In the genomic region with DNA sequence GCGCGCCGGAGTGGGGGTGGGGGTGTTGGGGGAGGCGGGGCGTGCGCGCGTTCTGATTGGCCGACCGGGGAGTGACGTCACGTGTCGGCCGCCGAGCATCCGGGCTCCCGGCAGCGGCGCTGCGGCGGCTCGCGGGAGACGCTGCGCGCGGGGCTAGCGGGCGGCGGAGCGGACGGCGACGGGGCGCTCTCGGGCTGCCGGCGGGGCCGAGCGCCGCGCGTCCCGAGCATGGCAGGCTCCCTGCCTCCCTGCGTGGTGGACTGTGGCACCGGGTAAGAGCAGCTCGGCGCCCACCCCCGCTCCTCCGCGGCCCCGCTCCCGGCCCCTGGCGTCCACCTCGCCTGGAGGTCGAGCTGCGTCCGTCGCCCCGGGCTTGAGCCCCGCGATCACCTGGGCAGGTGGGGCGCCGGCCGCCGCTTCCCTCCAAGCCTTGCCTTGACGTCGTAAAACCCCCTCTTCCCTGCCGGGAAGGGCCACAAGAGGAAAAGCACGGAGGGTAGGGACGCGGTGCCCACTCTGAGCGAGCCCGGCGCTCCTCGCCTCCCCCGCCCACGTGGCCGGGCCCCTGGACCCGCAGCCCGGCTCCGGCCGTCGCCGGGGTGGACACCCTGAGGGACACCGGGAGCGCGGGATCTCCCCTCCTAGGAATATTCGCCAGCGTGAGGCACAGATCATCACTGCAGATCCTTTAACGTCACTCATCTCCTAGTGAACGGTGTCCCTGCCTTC, we compare ENCODE assay signal across 1 cellular context.
A peak's percentile ranks its signal among the peaks of the same experiment; 100 is the strongest.
TF ChIP-seq lines count a peak whose summit lies in the region.

TSS of gene ACTR3B (plus strand) at position 98 of the 729 bp plus-strand sequence. CDS start at position 229, 131 bp downstream.

TF ChIP-seq in HEK293, 187 proteins besides CTCF, POLR2A, EP300 and RAD21 (continued from another document and continues in another):
- TF ChIP-seq ZSCAN5A (tag by site-specific recombination; IDR thresholded peaks at IDR 0.05) (peak; percentile 45; the same call in 1 of the 2 replicates), ZNF585B (tag by site-specific recombination; IDR thresholded peaks at IDR 0.05) (no peak), OVOL3 (tag by site-specific recombination; IDR thresholded peaks at IDR 0.05) (no peak), BCL11A (tag by site-specific recombination; IDR thresholded peaks at IDR 0.05; ENCODE audit: low read depth) (no peak), ZNF792 (tag by site-specific recombination; IDR thresholded peaks at IDR 0.05) (no peak), ZNF830 (tag by site-specific recombination; IDR thresholded peaks at IDR 0.05; ENCODE audit: low read depth) (no peak), ZNF16 (tag by site-specific recombination; IDR thresholded peaks at IDR 0.05; ENCODE audit: low read depth) (no peak), ZNF501 (tag by site-specific recombination; IDR thresholded peaks at IDR 0.05) (no peak), KLF16 (tag by site-specific recombination; IDR thresholded peaks at IDR 0.05) (0 out of 2 replicates have a peak, but pooled peaks have one; percentile 19), ZNF600 (tag by site-specific recombination; IDR thresholded peaks at IDR 0.05) (no peak), SALL2 (tag by site-specific recombination; IDR thresholded peaks at IDR 0.05; ENCODE audit: borderline replicate concordance) (no peak), ZNF19 (tag by site-specific recombination; IDR thresholded peaks at IDR 0.05; ENCODE audit: low read depth) (no peak), GLIS2 (tag by site-specific recombination; IDR thresholded peaks at IDR 0.05) (peak; percentile 65; the same call in 1 of the 2 replicates), TRIM28 (IDR thresholded peaks at IDR 0.05; ENCODE audit: borderline replicate concordance, low read length) (no peak), ZNF596 (tag by site-specific recombination; IDR thresholded peaks at IDR 0.05) (0 out of 2 replicates have a peak, but pooled peaks have one; percentile 4)
- TF ChIP-seq, protein P1, sequence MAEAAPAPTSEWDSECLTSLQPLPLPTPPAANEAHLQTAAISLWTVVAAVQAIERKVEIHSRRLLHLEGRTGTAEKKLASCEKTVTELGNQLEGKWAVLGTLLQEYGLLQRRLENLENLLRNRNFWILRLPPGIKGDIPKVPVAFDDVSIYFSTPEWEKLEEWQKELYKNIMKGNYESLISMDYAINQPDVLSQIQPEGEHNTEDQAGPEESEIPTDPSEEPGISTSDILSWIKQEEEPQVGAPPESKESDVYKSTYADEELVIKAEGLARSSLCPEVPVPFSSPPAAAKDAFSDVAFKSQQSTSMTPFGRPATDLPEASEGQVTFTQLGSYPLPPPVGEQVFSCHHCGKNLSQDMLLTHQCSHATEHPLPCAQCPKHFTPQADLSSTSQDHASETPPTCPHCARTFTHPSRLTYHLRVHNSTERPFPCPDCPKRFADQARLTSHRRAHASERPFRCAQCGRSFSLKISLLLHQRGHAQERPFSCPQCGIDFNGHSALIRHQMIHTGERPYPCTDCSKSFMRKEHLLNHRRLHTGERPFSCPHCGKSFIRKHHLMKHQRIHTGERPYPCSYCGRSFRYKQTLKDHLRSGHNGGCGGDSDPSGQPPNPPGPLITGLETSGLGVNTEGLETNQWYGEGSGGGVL (tag by site-specific recombination; IDR thresholded peaks at IDR 0.05), result peak; percentile 32; the same call in 1 of the 2 replicates
- TF ChIP-seq, protein P2, sequence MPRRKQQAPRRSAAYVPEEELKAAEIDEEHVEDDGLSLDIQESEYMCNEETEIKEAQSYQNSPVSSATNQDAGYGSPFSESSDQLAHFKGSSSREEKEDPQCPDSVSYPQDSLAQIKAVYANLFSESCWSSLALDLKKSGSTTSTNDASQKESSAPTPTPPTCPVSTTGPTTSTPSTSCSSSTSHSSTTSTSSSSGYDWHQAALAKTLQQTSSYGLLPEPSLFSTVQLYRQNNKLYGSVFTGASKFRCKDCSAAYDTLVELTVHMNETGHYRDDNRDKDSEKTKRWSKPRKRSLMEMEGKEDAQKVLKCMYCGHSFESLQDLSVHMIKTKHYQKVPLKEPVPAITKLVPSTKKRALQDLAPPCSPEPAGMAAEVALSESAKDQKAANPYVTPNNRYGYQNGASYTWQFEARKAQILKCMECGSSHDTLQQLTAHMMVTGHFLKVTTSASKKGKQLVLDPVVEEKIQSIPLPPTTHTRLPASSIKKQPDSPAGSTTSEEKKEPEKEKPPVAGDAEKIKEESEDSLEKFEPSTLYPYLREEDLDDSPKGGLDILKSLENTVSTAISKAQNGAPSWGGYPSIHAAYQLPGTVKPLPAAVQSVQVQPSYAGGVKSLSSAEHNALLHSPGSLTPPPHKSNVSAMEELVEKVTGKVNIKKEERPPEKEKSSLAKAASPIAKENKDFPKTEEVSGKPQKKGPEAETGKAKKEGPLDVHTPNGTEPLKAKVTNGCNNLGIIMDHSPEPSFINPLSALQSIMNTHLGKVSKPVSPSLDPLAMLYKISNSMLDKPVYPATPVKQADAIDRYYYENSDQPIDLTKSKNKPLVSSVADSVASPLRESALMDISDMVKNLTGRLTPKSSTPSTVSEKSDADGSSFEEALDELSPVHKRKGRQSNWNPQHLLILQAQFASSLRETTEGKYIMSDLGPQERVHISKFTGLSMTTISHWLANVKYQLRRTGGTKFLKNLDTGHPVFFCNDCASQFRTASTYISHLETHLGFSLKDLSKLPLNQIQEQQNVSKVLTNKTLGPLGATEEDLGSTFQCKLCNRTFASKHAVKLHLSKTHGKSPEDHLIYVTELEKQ (tag by site-specific recombination; IDR thresholded peaks at IDR 0.05; ENCODE audit: borderline replicate concordance), result no peak
- TF ChIP-seq, protein P3, sequence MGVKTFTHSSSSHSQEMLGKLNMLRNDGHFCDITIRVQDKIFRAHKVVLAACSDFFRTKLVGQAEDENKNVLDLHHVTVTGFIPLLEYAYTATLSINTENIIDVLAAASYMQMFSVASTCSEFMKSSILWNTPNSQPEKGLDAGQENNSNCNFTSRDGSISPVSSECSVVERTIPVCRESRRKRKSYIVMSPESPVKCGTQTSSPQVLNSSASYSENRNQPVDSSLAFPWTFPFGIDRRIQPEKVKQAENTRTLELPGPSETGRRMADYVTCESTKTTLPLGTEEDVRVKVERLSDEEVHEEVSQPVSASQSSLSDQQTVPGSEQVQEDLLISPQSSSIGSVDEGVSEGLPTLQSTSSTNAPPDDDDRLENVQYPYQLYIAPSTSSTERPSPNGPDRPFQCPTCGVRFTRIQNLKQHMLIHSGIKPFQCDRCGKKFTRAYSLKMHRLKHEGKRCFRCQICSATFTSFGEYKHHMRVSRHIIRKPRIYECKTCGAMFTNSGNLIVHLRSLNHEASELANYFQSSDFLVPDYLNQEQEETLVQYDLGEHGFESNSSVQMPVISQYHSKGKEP (tag by site-specific recombination; IDR thresholded peaks at IDR 0.05), result no peak; the same call in 1 of the 2 replicates
- TF ChIP-seq, protein P4, sequence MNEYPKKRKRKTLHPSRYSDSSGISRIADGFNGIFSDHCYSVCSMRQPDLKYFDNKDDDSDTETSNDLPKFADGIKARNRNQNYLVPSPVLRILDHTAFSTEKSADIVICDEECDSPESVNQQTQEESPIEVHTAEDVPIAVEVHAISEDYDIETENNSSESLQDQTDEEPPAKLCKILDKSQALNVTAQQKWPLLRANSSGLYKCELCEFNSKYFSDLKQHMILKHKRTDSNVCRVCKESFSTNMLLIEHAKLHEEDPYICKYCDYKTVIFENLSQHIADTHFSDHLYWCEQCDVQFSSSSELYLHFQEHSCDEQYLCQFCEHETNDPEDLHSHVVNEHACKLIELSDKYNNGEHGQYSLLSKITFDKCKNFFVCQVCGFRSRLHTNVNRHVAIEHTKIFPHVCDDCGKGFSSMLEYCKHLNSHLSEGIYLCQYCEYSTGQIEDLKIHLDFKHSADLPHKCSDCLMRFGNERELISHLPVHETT (tag by site-specific recombination; IDR thresholded peaks at IDR 0.05), result no peak
- TF ChIP-seq, protein P5, sequence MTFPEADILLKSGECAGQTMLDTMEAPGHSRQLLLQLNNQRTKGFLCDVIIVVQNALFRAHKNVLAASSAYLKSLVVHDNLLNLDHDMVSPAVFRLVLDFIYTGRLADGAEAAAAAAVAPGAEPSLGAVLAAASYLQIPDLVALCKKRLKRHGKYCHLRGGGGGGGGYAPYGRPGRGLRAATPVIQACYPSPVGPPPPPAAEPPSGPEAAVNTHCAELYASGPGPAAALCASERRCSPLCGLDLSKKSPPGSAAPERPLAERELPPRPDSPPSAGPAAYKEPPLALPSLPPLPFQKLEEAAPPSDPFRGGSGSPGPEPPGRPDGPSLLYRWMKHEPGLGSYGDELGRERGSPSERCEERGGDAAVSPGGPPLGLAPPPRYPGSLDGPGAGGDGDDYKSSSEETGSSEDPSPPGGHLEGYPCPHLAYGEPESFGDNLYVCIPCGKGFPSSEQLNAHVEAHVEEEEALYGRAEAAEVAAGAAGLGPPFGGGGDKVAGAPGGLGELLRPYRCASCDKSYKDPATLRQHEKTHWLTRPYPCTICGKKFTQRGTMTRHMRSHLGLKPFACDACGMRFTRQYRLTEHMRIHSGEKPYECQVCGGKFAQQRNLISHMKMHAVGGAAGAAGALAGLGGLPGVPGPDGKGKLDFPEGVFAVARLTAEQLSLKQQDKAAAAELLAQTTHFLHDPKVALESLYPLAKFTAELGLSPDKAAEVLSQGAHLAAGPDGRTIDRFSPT (tag by site-specific recombination; IDR thresholded peaks at IDR 0.05), result 0 out of 2 replicates have a peak, but pooled peaks have one; percentile 22
- TF ChIP-seq, protein P6, sequence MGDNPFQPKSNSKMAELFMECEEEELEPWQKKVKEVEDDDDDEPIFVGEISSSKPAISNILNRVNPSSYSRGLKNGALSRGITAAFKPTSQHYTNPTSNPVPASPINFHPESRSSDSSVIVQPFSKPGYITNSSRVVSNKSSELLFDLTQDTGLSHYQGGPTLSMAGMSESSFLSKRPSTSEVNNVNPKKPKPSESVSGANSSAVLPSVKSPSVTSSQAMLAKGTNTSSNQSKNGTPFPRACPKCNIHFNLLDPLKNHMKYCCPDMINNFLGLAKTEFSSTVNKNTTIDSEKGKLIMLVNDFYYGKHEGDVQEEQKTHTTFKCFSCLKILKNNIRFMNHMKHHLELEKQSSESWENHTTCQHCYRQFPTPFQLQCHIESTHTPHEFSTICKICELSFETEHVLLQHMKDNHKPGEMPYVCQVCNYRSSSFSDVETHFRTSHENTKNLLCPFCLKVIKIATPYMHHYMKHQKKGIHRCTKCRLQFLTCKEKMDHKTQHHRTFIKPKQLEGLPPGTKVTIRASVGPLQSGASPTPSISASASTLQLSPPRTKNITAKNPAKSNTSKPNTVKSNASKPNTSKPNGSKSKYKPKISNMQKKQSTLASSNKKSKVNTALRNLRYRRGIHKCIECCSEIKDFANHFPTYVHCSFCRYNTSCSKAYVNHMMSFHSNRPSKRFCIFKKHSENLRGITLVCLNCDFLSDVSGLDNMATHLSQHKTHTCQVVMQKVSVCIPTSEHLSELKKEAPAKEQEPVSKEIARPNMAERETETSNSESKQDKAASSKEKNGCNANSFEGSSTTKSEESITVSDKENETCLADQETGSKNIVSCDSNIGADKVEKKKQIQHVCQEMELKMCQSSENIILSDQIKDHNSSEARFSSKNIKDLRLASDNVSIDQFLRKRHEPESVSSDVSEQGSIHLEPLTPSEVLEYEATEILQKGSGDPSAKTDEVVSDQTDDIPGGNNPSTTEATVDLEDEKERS (tag by site-specific recombination; IDR thresholded peaks at IDR 0.05), result no peak
- TF ChIP-seq, protein P7, sequence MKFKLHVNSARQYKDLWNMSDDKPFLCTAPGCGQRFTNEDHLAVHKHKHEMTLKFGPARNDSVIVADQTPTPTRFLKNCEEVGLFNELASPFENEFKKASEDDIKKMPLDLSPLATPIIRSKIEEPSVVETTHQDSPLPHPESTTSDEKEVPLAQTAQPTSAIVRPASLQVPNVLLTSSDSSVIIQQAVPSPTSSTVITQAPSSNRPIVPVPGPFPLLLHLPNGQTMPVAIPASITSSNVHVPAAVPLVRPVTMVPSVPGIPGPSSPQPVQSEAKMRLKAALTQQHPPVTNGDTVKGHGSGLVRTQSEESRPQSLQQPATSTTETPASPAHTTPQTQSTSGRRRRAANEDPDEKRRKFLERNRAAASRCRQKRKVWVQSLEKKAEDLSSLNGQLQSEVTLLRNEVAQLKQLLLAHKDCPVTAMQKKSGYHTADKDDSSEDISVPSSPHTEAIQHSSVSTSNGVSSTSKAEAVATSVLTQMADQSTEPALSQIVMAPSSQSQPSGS (tag by site-specific recombination; IDR thresholded peaks at IDR 0.05; ENCODE audit: low read depth), result no peak
- TF ChIP-seq, protein P8, sequence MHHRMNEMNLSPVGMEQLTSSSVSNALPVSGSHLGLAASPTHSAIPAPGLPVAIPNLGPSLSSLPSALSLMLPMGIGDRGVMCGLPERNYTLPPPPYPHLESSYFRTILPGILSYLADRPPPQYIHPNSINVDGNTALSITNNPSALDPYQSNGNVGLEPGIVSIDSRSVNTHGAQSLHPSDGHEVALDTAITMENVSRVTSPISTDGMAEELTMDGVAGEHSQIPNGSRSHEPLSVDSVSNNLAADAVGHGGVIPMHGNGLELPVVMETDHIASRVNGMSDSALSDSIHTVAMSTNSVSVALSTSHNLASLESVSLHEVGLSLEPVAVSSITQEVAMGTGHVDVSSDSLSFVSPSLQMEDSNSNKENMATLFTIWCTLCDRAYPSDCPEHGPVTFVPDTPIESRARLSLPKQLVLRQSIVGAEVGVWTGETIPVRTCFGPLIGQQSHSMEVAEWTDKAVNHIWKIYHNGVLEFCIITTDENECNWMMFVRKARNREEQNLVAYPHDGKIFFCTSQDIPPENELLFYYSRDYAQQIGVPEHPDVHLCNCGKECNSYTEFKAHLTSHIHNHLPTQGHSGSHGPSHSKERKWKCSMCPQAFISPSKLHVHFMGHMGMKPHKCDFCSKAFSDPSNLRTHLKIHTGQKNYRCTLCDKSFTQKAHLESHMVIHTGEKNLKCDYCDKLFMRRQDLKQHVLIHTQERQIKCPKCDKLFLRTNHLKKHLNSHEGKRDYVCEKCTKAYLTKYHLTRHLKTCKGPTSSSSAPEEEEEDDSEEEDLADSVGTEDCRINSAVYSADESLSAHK (tag by site-specific recombination; IDR thresholded peaks at IDR 0.05), result no peak
